Comparison of ENCODE assay signal across 7 cellular contexts in genomic region chr14:70320294-70320693, GRCh38.
"Had no signal": no experiment of that assay in that cellular context is flagged by ENCODE, and none has a peak within 500 bp of the region (broad histone marks: within the 10 kb centered on the region; RNA-seq: fewer than 3 reads in every experiment).

No MANE protein-coding gene starts in this region.

- H3K27ac ChIP-seq: HL-60 had no signal

- H3K4me1 Mint-ChIP-seq: IgD-negative memory B cell had no signal

- H3K27ac Mint-ChIP-seq: IgD-negative memory B cell had no signal

- DNase-seq: IMR-90, KBM-7, KG1 had no signal

- FAIRE-seq: HepG2, K562 had no signal

- H3K4me3 ChIP-seq: K562 had no signal

- ATAC-seq: HepG2, K562 had no signal

- H3K4me3 Mint-ChIP-seq: IgD-negative memory B cell had no signal
